ENCODE assay signal across 29 cellular contexts in genomic region chr1:30263405-30263804, GRCh38.
"Had no signal": no experiment of that assay in that cellular context is flagged by ENCODE, and none has a peak within 500 bp of the region (broad histone marks: within the 10 kb centered on the region; RNA-seq: fewer than 3 reads in every experiment).

No MANE protein-coding gene starts in this region.

- ATAC-seq: naive thymus-derived CD8-positive, alpha-beta T cell; natural killer cell treated with Interleukin-12 subunit alpha and Interleukin-12 subunit beta and Interleukin-15 and Interleukin-18, amount 100 ng/mL, for 72 hours; psoas muscle; right cardiac atrium; right lobe of liver; stimulated activated memory B cell treated with anti-CD40 and anti-IgM and Interleukin-4, amounts not matched to agents 10 μg/mL and 1 μg/mL and 100 μg/mL, for 72 hours; stimulated activated naive CD8-positive, alpha-beta T cell treated with anti-CD3 and anti-CD28 coated beads, Interleukin-15, amount 100 ng/mL, for 72 hours; stimulated activated naive CD8-positive, alpha-beta T cell treated with anti-CD3 and anti-CD28 coated beads, Interleukin-15, Interleukin-2, amounts not matched to agents 100 U/mL and 50 U/mL, for 24 hours had no signal

- H3K4me1 ChIP-seq: parathyroid adenoma, psoas muscle, right lobe of liver, suprapubic skin, testis, tibial nerve, upper lobe of left lung, uterus had no signal

- H3K27me3 ChIP-seq: ovary, right lobe of liver, testis, tibial nerve, upper lobe of left lung, uterus had no signal

- H3K4me3 Mint-ChIP-seq: naive B cell; naive thymus-derived CD8-positive, alpha-beta T cell; natural killer cell treated with Interleukin-12 subunit alpha and Interleukin-12 subunit beta and Interleukin-15 and Interleukin-18, amount 100 ng/mL, for 72 hours; nephron progenitor cell; neural crest cell; stimulated activated memory B cell treated with anti-CD40 and anti-IgM and Interleukin-4, amounts not matched to agents 10 μg/mL and 1 μg/mL and 100 μg/mL, for 72 hours; stimulated activated naive CD8-positive, alpha-beta T cell treated with anti-CD3 and anti-CD28 coated beads, Interleukin-15, amount 100 ng/mL, for 72 hours had no signal

- H3K27ac ChIP-seq: ovary, parathyroid adenoma, psoas muscle, right lobe of liver, skin epidermis, suprapubic skin, testis, tibial nerve, upper lobe of left lung, uterus had no signal

- DNase-seq: naive B cell; nephron progenitor cell; occipital lobe; ovary; psoas muscle; right cardiac atrium; right lobe of liver; stimulated activated CD4-positive, alpha-beta T cell treated with anti-CD3 and anti-CD28 coated beads, Interleukin-15, amount 100 ng/mL, for 24 hours; stimulated activated CD4-positive, alpha-beta T cell treated with anti-CD3 and anti-CD28 coated beads, Interleukin-2, amount 100 ng/mL, for 24 hours; stimulated activated CD4-positive, alpha-beta T cell treated with anti-CD3 and anti-CD28 coated beads, Interleukin-2, amount 100 ng/mL, for 48 hours; stimulated activated CD4-positive, alpha-beta T cell treated with anti-CD3 and anti-CD28 coated beads, Interleukin-4, amount 100 ng/mL, for 24 hours; stimulated activated naive CD4-positive, alpha-beta T cell; stimulated activated naive CD8-positive, alpha-beta T cell treated with anti-CD3 and anti-CD28 coated beads, Interleukin-15, amount 100 ng/mL, for 72 hours; stimulated activated naive CD8-positive, alpha-beta T cell treated with anti-CD3 and anti-CD28 coated beads, Interleukin-15, Interleukin-2, amounts not matched to agents 100 U/mL and 50 U/mL, for 24 hours; substantia nigra; testis; trophoblast cell; upper lobe of left lung; uterus had no signal

- H3K27ac Mint-ChIP-seq: naive B cell; naive thymus-derived CD8-positive, alpha-beta T cell; natural killer cell treated with Interleukin-12 subunit alpha and Interleukin-12 subunit beta and Interleukin-15 and Interleukin-18, amount 100 ng/mL, for 72 hours; nephron progenitor cell; progenitor cell of endocrine pancreas; stimulated activated memory B cell treated with anti-CD40 and anti-IgM and Interleukin-4, amounts not matched to agents 10 μg/mL and 1 μg/mL and 100 μg/mL, for 72 hours had no signal

- H3K9me3 ChIP-seq: ovary, psoas muscle, right lobe of liver, suprapubic skin, testis, tibial nerve, upper lobe of left lung, uterus had no signal

- H3K4me3 ChIP-seq: ovary, psoas muscle, right lobe of liver, skin epidermis, smooth muscle cell, suprapubic skin, testis, tibial nerve, upper lobe of left lung, uterus had no signal

- H3K36me3 Mint-ChIP-seq: naive B cell; naive thymus-derived CD8-positive, alpha-beta T cell; natural killer cell treated with Interleukin-12 subunit alpha and Interleukin-12 subunit beta and Interleukin-15 and Interleukin-18, amount 100 ng/mL, for 72 hours; stimulated activated memory B cell treated with anti-CD40 and anti-IgM and Interleukin-4, amounts not matched to agents 10 μg/mL and 1 μg/mL and 100 μg/mL, for 72 hours had no signal

- H3K4me1 Mint-ChIP-seq: naive B cell; naive thymus-derived CD8-positive, alpha-beta T cell; neural crest cell; stimulated activated memory B cell treated with anti-CD40 and anti-IgM and Interleukin-4, amounts not matched to agents 10 μg/mL and 1 μg/mL and 100 μg/mL, for 72 hours; stimulated activated naive CD8-positive, alpha-beta T cell treated with anti-CD3 and anti-CD28 coated beads, Interleukin-15, amount 100 ng/mL, for 72 hours had no signal

- H3K9me3 Mint-ChIP-seq: neural crest cell had no signal

- H3K36me3 ChIP-seq: ovary, right lobe of liver, suprapubic skin, tibial nerve, upper lobe of left lung, uterus had no signal
